9 cellular contexts compared by ENCODE assay signal in the genomic region with DNA sequence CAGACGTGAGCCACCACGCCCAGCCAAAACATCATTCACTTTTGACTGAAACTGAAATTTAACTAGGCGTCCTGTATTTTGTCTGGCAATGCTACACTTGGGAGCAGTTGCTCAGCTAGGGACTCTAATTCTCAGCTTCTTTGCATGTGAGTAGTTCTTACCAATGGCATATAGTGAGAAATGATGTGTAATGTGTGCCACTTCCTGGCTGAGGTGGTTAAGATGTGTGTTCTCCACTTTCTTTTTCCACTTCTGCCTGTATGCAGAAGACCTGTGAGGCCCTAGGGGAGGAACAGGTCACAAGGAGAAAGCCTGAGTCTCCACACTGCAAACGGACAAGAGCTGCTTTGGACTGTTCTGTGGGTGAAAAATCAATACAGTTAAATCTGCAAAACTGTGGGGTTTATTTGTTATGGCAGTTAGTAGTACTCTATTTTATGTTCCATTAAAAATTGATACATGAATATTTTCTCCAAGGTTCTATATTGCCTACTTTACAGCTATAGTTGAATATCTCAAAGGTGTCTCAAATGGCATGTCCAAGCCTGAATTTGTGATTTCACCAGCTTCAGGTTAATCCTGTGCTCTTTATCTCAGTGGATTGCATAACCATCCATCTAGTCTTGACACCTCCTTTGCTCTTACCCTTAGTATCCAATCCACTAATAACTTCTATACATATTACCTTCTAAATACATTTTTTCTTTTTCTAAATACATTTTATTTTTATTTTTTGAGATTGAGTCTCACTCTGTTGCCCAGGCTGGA. TPM values are rescaled to one million over a fixed set of nuclear protein-coding genes. Genes with fewer than 3 reads are reported as not detected.
DNase-seq lines count a peak whose midpoint lies in the region; ATAC-seq and TF ChIP-seq lines count a peak whose summit lies in the region.
"Had no signal": no experiment of that assay in that cellular context is flagged by ENCODE, and none has a peak within 500 bp of the region (broad histone marks: within the 10 kb centered on the region; RNA-seq: fewer than 3 reads in every experiment).

No MANE protein-coding gene starts in this region.

- H3K79me2 ChIP-seq in MM.1S (ENCODE audit: low read length) = no peaks in the 10 kb centered on the region

- peaks cover 4% of the 10 kb centered on the region for H3K27me3 Mint-ChIP-seq in activated naive CD4-positive, alpha-beta T cell treated with anti-CD3 and anti-CD28 coated beads for 36 hours (ENCODE audit: low read depth)

- H3K9me3 Mint-ChIP-seq in activated naive CD4-positive, alpha-beta T cell treated with anti-CD3 and anti-CD28 coated beads for 36 hours = peaks cover 4% of the 10 kb centered on the region

- TF ChIP-seq POLR2A in tibial nerve (IDR thresholded peaks at IDR 0.05) = no peak

- H3K27ac ChIP-seq in MM.1S (ENCODE audit: low read length) = no peak overlapping the region
- H3K27ac ChIP-seq in tibial nerve = no peak overlapping the region

- 85% methylated on average over 4 of the region's 4 CpGs for WGBS in tibial nerve, 2 donors

- H3K4me1 Mint-ChIP-seq in activated naive CD4-positive, alpha-beta T cell treated with anti-CD3 and anti-CD28 coated beads for 36 hours (ENCODE audit: low read depth) = peaks cover 11% of the 10 kb centered on the region

- H3F3A ChIP-seq in MM.1S (ENCODE audit: insufficient read depth, low read length) = no peaks in the 10 kb centered on the region

- H3K9me3 ChIP-seq in MM.1S (replicated peaks; ENCODE audit: insufficient read depth, low read length) (no peaks in the 10 kb centered on the region), tibial nerve (no peaks in the 10 kb centered on the region)

- no peaks in the 10 kb centered on the region for H4K20me1 ChIP-seq in MM.1S (ENCODE audit: insufficient read depth, low read length)

- DNase-seq in activated naive CD4-positive, alpha-beta T cell treated with anti-CD3 and anti-CD28 coated beads for 36 hours = peak; percentile 58
- DNase-seq in activated naive CD4-positive, alpha-beta T cell treated with anti-CD3 and anti-CD28 coated beads, Interleukin-2, amount 50 U/mL, for 16 hours = no peak
- DNase-seq in MM.1S (peak; percentile 23), tibial nerve (ENCODE audit: low spot score in 2 of 2) (no peak), NCI-H524 (lab: John Stamatoyannopoulos, UW) (no peak)
- DNase-seq in stimulated activated naive CD8-positive, alpha-beta T cell treated with anti-CD3 and anti-CD28 coated beads, Interleukin-15, Interleukin-2, amounts not matched to agents 100 U/mL and 50 U/mL, for 24 hours = peak; percentile 24
- DNase-seq: central memory CD4-positive, alpha-beta T cell had no signal

- ATAC-seq in HG02852 (IDR thresholded peaks at IDR 0.05; ENCODE audit: unreplicated experiment) = peak; percentile 90
- peak; percentile 99 for ATAC-seq in stimulated activated naive CD8-positive, alpha-beta T cell treated with anti-CD3 and anti-CD28 coated beads, Interleukin-15, Interleukin-2, amounts not matched to agents 100 U/mL and 50 U/mL, for 24 hours
- no peak for ATAC-seq in HG02840 (IDR thresholded peaks at IDR 0.05; ENCODE audit: low FRiP score, unreplicated experiment)

- no peaks in the 10 kb centered on the region for H3K36me3 ChIP-seq in MM.1S (replicated peaks; ENCODE audit: insufficient read depth, low read length)
- H3K36me3 ChIP-seq in tibial nerve = no peaks in the 10 kb centered on the region

- CTCF ChIA-PET in activated naive CD4-positive, alpha-beta T cell treated with anti-CD3 and anti-CD28 coated beads for 36 hours (lab: Charles Lee) = interaction anchor here (1.2 to 2.1 kb wide), 2 partner anchors 96 to 116 kb away, joined by 3 to 4 read pairs; no protein-coding TSS in a partner anchor

- no peak overlapping the region for H3K9ac ChIP-seq in MM.1S (ENCODE audit: low read length)

- no peaks in the 10 kb centered on the region for H3K27me3 ChIP-seq in MM.1S (replicated peaks; ENCODE audit: insufficient read depth, low read length)
- H3K27me3 ChIP-seq in tibial nerve = no peaks in the 10 kb centered on the region

- peak overlapping the region; percentile 28 for H3K27ac Mint-ChIP-seq in activated naive CD4-positive, alpha-beta T cell treated with anti-CD3 and anti-CD28 coated beads for 36 hours

- TF ChIP-seq CTCF in MM.1S (IDR thresholded peaks at IDR 0.05; ENCODE audit: low read length) (no peak), tibial nerve (IDR thresholded peaks at IDR 0.05) (no peak)

- H3K4me2 ChIP-seq in MM.1S (ENCODE audit: low read depth, low read length) = no peak overlapping the region

- no peaks in the 10 kb centered on the region for H3K36me3 Mint-ChIP-seq in activated naive CD4-positive, alpha-beta T cell treated with anti-CD3 and anti-CD28 coated beads for 36 hours (ENCODE audit: low read depth)

- H3K4me1 ChIP-seq in MM.1S (ENCODE audit: low read length) (no peaks in the 10 kb centered on the region; the same call in 1 of the 2 replicates), tibial nerve (peaks cover 0 to under 1% (median 0%) of the 10 kb centered on the region in 4 donors)

- intact Hi-C loops in activated naive CD4-positive, alpha-beta T cell treated with anti-CD3 and anti-CD28 coated beads for 36 hours (cut with micrococcal nuclease) = loop anchor here (1.0 to 5.0 kb wide), 7 partner anchors 43 to 1588 kb away; partner anchors contain the start of gene NR1D2

- H3K4me3 ChIP-seq in MM.1S (ENCODE audit: low read length) (no peak overlapping the region), tibial nerve (no peak overlapping the region)

- no peak for TF ChIP-seq EP300 in tibial nerve (IDR thresholded peaks at IDR 0.05)

- H2AFZ ChIP-seq in MM.1S (ENCODE audit: low read length) = no peak overlapping the region

- H3K4me3 Mint-ChIP-seq in activated naive CD4-positive, alpha-beta T cell treated with anti-CD3 and anti-CD28 coated beads for 36 hours = no peak overlapping the region

- H3K9me2 ChIP-seq in MM.1S (replicated peaks; ENCODE audit: insufficient read depth, low read length) = no peaks in the 10 kb centered on the region

RNA-seq across cellular contexts. Expression of gene NR1D2, which starts 59.3 kb away (rescaled TPM):
- 1 to 10 TPM; 6.0 to 7.0 TPM for total RNA-seq in activated naive CD4-positive, alpha-beta T cell treated with anti-CD3 and anti-CD28 coated beads for 36 hours
- 10 to 100 TPM; 27.3 to 68.2 (median 52.8) TPM for total RNA-seq in tibial nerve

Comparison
In these comparisons a context has a peak if more than half of its experiments do, and no peak if none do; other contexts are left out.
1. DNase-seq: peak in activated naive CD4-positive, alpha-beta T cell treated with anti-CD3 and anti-CD28 coated beads for 36 hours (single experiment), MM.1S (single experiment) and stimulated activated naive CD8-positive, alpha-beta T cell treated with anti-CD3 and anti-CD28 coated beads, Interleukin-15, Interleukin-2, amounts not matched to agents 100 U/mL and 50 U/mL, for 24 hours (single experiment); none in activated naive CD4-positive, alpha-beta T cell treated with anti-CD3 and anti-CD28 coated beads, Interleukin-2, amount 50 U/mL, for 16 hours (single experiment), tibial nerve (0 of 2) and NCI-H524 (0 of 2).